Comparison of ENCODE assay signal across 1 cellular context in the genomic region with DNA sequence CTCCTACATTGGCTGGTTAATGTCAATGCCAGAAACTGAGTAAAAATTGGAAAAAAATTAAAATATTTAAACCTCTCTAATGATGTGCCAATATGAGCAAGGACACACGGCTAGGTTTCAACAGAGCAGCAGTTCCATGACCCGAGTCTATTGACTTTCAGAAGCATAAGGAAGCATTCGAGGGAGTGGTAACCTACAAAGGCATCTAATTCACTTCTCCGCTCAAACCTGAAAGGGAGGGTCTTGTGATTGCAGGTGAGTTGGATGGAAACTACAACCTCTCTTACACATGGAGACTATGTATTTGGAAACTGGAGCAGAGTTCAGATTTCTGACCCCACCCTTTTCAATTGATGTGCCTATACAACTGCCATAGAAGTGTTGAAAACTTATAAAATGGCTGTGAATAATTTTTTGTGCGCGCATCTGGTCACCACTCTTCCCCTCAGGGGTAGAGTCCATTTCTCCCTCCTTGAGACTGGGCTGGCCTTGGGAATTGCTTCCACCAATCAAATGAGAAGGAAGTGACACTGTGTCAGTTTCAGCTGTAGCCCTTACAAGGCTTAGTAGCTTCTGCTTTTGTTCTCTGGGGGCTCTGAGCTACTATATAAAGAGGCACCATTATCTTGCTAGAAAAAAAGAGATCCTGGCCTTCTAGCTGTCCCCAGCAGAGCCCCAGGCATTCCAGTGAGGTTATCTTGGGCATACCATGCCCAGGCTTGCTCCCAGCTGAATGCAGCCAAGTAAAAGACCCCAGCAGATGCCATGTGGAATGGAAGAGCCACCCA.
TF ChIP-seq lines count a peak whose summit lies in the region.

No MANE protein-coding gene starts in this region.

TF ChIP-seq in GM23338, 12 proteins besides CTCF, POLR2A, EP300 and RAD21 (continued from another document):
- TF ChIP-seq, protein P1, sequence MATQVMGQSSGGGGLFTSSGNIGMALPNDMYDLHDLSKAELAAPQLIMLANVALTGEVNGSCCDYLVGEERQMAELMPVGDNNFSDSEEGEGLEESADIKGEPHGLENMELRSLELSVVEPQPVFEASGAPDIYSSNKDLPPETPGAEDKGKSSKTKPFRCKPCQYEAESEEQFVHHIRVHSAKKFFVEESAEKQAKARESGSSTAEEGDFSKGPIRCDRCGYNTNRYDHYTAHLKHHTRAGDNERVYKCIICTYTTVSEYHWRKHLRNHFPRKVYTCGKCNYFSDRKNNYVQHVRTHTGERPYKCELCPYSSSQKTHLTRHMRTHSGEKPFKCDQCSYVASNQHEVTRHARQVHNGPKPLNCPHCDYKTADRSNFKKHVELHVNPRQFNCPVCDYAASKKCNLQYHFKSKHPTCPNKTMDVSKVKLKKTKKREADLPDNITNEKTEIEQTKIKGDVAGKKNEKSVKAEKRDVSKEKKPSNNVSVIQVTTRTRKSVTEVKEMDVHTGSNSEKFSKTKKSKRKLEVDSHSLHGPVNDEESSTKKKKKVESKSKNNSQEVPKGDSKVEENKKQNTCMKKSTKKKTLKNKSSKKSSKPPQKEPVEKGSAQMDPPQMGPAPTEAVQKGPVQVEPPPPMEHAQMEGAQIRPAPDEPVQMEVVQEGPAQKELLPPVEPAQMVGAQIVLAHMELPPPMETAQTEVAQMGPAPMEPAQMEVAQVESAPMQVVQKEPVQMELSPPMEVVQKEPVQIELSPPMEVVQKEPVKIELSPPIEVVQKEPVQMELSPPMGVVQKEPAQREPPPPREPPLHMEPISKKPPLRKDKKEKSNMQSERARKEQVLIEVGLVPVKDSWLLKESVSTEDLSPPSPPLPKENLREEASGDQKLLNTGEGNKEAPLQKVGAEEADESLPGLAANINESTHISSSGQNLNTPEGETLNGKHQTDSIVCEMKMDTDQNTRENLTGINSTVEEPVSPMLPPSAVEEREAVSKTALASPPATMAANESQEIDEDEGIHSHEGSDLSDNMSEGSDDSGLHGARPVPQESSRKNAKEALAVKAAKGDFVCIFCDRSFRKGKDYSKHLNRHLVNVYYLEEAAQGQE (IDR thresholded peaks at IDR 0.05; ENCODE audit: unreplicated experiment) = no peak
- TF ChIP-seq NANOG (IDR thresholded peaks at IDR 0.05; ENCODE audit: borderline replicate concordance) (no peak), JUNB (IDR thresholded peaks at IDR 0.05; ENCODE audit: unreplicated experiment) (no peak), ZNF114 (CRISPR knock-in tag; IDR thresholded peaks at IDR 0.05) (no peak)
- TF ChIP-seq, protein P2, sequence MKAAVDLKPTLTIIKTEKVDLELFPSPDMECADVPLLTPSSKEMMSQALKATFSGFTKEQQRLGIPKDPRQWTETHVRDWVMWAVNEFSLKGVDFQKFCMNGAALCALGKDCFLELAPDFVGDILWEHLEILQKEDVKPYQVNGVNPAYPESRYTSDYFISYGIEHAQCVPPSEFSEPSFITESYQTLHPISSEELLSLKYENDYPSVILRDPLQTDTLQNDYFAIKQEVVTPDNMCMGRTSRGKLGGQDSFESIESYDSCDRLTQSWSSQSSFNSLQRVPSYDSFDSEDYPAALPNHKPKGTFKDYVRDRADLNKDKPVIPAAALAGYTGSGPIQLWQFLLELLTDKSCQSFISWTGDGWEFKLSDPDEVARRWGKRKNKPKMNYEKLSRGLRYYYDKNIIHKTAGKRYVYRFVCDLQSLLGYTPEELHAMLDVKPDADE (IDR thresholded peaks at IDR 0.05) = no peak
